1 cellular context compared by ENCODE assay signal in genomic region chr11:47248304-47248663, GRCh38.
A peak's percentile ranks its signal among the peaks of the same experiment; 100 is the strongest.
TF ChIP-seq lines count a peak whose summit lies in the region.

No MANE protein-coding gene starts in this region.

TF ChIP-seq in K562, 482 proteins besides CTCF, POLR2A, EP300 and RAD21:
- TF ChIP-seq GABPA (tag; conservative IDR thresholded peaks at IDR 0.05; ENCODE audit: low read depth) (0 out of 2 replicates have a peak, but pooled peaks have one; percentile 79), SMAD1 (IDR thresholded peaks at IDR 0.05; ENCODE audit: low read depth, low read length, partially characterized antibody) (no peak), ESRRA (IDR thresholded peaks at IDR 0.05; ENCODE audit: borderline replicate concordance, low read depth) (no peak), TARDBP (IDR thresholded peaks at IDR 0.05) (no peak), KAT7 (CRISPR knock-in tag; IDR thresholded peaks at IDR 0.05; ENCODE audit: borderline replicate concordance) (0 out of 2 replicates have a peak, but pooled peaks have one; percentile 50), SP1 (CRISPR knock-in tag; IDR thresholded peaks at IDR 0.05) (no peak), ZBTB1 (CRISPR knock-in tag; IDR thresholded peaks at IDR 0.05; ENCODE audit: borderline replicate concordance, low read depth) (no peak), E2F5 (CRISPR knock-in tag; IDR thresholded peaks at IDR 0.05) (no peak), NFRKB (IDR thresholded peaks at IDR 0.05; ENCODE audit: low read depth) (no peak), ZNF518B (CRISPR knock-in tag; IDR thresholded peaks at IDR 0.05) (no peak), DACH1 (IDR thresholded peaks at IDR 0.05; ENCODE audit: partially characterized antibody) (peak; percentile 83), FOXJ2 (tag; IDR thresholded peaks at IDR 0.05) (no peak), PCBP2 (IDR thresholded peaks at IDR 0.05; ENCODE audit: low read depth, low read length, poor library complexity, severe bottlenecking) (no peak), NCOA6 (IDR thresholded peaks at IDR 0.05) (no peak), NKRF (IDR thresholded peaks at IDR 0.05; ENCODE audit: borderline replicate concordance) (no peak), MGA (IDR thresholded peaks at IDR 0.05) (no peak), ZNF830 (CRISPR knock-in tag; IDR thresholded peaks at IDR 0.05) (no peak), ZNF324 (CRISPR knock-in tag; IDR thresholded peaks at IDR 0.05) (no peak), ZNF282 (CRISPR knock-in tag; IDR thresholded peaks at IDR 0.05) (no peak), NR3C1 (CRISPR knock-in tag; IDR thresholded peaks at IDR 0.05) (no peak), HSF4 (CRISPR knock-in tag; IDR thresholded peaks at IDR 0.05; ENCODE audit: borderline replicate concordance) (no peak), PRPF4 (IDR thresholded peaks at IDR 0.05; ENCODE audit: insufficient read depth, low read depth, low read length, poor library complexity, severe bottlenecking) (no peak), SPI1 (IDR thresholded peaks at IDR 0.05; ENCODE audit: borderline replicate concordance, low read depth, low read length) (peak; percentile 46; the same call in 1 of the 2 replicates), SNRNP70 (optimal IDR thresholded peaks at IDR 0.05; ENCODE audit: low read depth, low read length) (no peak), RBM34 (IDR thresholded peaks at IDR 0.05; ENCODE audit: borderline replicate concordance, insufficient read depth, low read length) (no peak), MEF2D (tag; conservative IDR thresholded peaks at IDR 0.05; ENCODE audit: low read depth) (no peak), AFF1 (IDR thresholded peaks at IDR 0.05; ENCODE audit: low read depth in 1 of 2, partially characterized antibody in 2 of 2) (no peak), MYNN (IDR thresholded peaks at IDR 0.05) (no peak), MYNN (CRISPR knock-in tag; IDR thresholded peaks at IDR 0.05) (no peak), ZSCAN32 (CRISPR knock-in tag; IDR thresholded peaks at IDR 0.05) (0 out of 2 replicates have a peak, but pooled peaks have one; percentile 58), TSC22D4 (tag; IDR thresholded peaks at IDR 0.05) (no peak)
